25 cellular contexts compared by ENCODE assay signal in genomic region chrX:139815771-139816170, GRCh38.
"Had no signal": no experiment of that assay in that cellular context is flagged by ENCODE, and none has a peak within 500 bp of the region (broad histone marks: within the 10 kb centered on the region; RNA-seq: fewer than 3 reads in every experiment).

No MANE protein-coding gene starts in this region.

- H3K4me1 ChIP-seq: breast epithelium, esophagus squamous epithelium, prostate gland, right atrium auricular region, tibial nerve had no signal

- H3K4me3 Mint-ChIP-seq: activated B cell treated with CpG ODN at 0.5 μM for 24 hours; stimulated activated naive CD8-positive, alpha-beta T cell treated with anti-CD3 and anti-CD28 coated beads, Interleukin-15, Interleukin-2, amounts not matched to agents 100 ng/mL and 50 ng/mL, for 24 hours had no signal

- H3K27ac ChIP-seq: breast epithelium, esophagus squamous epithelium, prostate gland, right atrium auricular region, tibial nerve had no signal

- H3K27me3 ChIP-seq: breast epithelium, esophagus squamous epithelium, right atrium auricular region, tibial nerve had no signal

- H3K4me3 ChIP-seq: breast epithelium, esophagus squamous epithelium, prostate gland, right atrium auricular region, tibial nerve had no signal

- H3K9me3 ChIP-seq: breast epithelium, esophagus squamous epithelium, prostate gland, right atrium auricular region, SK-N-SH, tibial nerve had no signal

- DNase-seq: activated B cell treated with CpG ODN at 0.5 μM for 24 hours; activated CD4-positive, alpha-beta T cell treated with anti-CD3 and anti-CD28 coated beads for 48 hours; activated CD8-positive, alpha-beta memory T cell treated with anti-CD3 and anti-CD28 coated beads for 24 hours; activated CD8-positive, alpha-beta memory T cell treated with anti-CD3 and anti-CD28 coated beads, Interleukin-2, amount 50 U/mL, for 48 hours; activated gamma-delta T cell; aorta; cerebellar nuclear complex; dermis blood vessel endothelial cell; effector memory CD4-positive, alpha-beta T cell; esophagus squamous epithelium; foreskin fibroblast; hippocampal formation; islet precursor cell; midbrain; occipital lobe; SK-N-SH; stimulated activated CD4-positive, alpha-beta T cell treated with anti-CD3 and anti-CD28 coated beads, Interleukin-2, amount 100 ng/mL, for 24 hours; T-helper 1 cell; T-helper 9 cell had no signal

- H3K27ac Mint-ChIP-seq: activated B cell treated with CpG ODN at 0.5 μM for 24 hours; activated naive CD4-positive, alpha-beta T cell treated with anti-CD3 and anti-CD28 coated beads, Interleukin-2, amount 50 U/mL, for 72 hours; stimulated activated naive CD8-positive, alpha-beta T cell treated with anti-CD3 and anti-CD28 coated beads, Interleukin-15, Interleukin-2, amounts not matched to agents 100 ng/mL and 50 ng/mL, for 24 hours had no signal

- H3K9me3 Mint-ChIP-seq: activated B cell treated with CpG ODN at 0.5 μM for 24 hours; activated naive CD4-positive, alpha-beta T cell treated with anti-CD3 and anti-CD28 coated beads, Interleukin-2, amount 50 U/mL, for 72 hours; stimulated activated naive CD8-positive, alpha-beta T cell treated with anti-CD3 and anti-CD28 coated beads, Interleukin-15, Interleukin-2, amounts not matched to agents 100 ng/mL and 50 ng/mL, for 24 hours had no signal

- H3K27me3 Mint-ChIP-seq: activated B cell treated with CpG ODN at 0.5 μM for 24 hours; stimulated activated naive CD8-positive, alpha-beta T cell treated with anti-CD3 and anti-CD28 coated beads, Interleukin-15, Interleukin-2, amounts not matched to agents 100 ng/mL and 50 ng/mL, for 24 hours had no signal

- H3K9ac ChIP-seq: SK-N-SH had no signal

- H3K4me2 ChIP-seq: SK-N-SH had no signal

- H3K36me3 ChIP-seq: breast epithelium, prostate gland, right atrium auricular region had no signal

- ATAC-seq: activated naive CD4-positive, alpha-beta T cell treated with anti-CD3 and anti-CD28 coated beads, Interleukin-2, amount 50 U/mL, for 72 hours had no signal
